ENCODE assay signal across 31 cellular contexts in the genomic region with DNA sequence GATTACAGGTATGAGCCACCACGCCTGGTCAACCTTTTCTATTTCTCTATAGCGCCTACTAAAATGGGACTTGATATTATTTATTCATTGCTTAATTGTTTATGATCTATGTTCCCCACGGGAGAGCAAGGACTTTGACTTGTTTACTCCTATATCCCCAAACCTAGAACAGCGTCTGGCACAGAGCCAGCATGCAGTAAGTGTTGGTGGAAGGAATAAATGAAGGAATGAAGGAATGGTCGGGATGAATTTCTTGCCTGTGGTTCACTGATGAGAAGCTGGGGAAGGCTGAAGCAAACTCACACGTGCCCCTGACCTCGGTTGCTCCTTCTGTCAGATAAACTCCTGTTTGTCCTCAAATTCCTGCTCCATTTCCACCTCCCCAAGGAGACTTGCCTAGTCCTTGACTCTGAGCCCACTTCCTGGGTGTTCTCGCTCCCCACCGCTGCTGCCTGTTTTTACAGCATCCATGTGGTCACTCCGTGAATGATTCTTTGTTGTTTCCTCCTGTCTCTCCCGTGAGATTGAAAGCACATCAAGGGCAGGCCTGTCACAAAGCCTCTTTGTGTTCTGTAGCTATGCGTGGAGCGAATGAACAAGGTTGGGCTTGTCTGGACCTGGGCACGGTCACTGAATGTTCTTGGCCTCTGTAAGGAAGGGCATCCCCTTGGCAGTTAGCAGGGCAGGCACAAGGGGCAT. TPM values are rescaled to one million over a fixed set of nuclear protein-coding genes. Genes with fewer than 3 reads are reported as not detected.
DNase-seq lines count a peak whose midpoint lies in the region; ATAC-seq, FAIRE-seq and TF ChIP-seq lines count a peak whose summit lies in the region.
"Had no signal": no experiment of that assay in that cellular context is flagged by ENCODE, and none has a peak within 500 bp of the region (broad histone marks: within the 10 kb centered on the region; RNA-seq: fewer than 3 reads in every experiment).

No MANE protein-coding gene starts in this region.

- TF ChIP-seq EP300 in HepG2 (IDR thresholded peaks at IDR 0.05; ENCODE audit: low read depth in 2 of 2, low read length in 2 of 2) (no peak; a peak in 1 of 4 replicates), HepG2 (CRISPR knock-in tag; IDR thresholded peaks at IDR 0.05; ENCODE audit: borderline replicate concordance) (no peak)

- intact Hi-C loops in HepG2 (cut with micrococcal nuclease; ENCODE audit: unreplicated experiment), result no loop called here
- intact Hi-C loops in right lobe of liver (cut with DNase I), result loop anchor here in 1 of 2 donors (10.0 kb wide), 1 partner anchor 336 kb away; no protein-coding TSS in a partner anchor
- intact Hi-C loops in vagina (cut with DNase I), result loop anchor here (10.0 kb wide), 2 partner anchors 166 to 336 kb away; partner anchors contain the start of gene TEKT1

- H3K27me3 ChIP-seq in HepG2 (ENCODE audit: control insufficient read depth in 1 of 2, insufficient read depth in 2 of 2, low read length in 2 of 2), result no peaks in the 10 kb centered on the region
- H3K27me3 ChIP-seq in right lobe of liver, result no peaks in the 10 kb centered on the region
- no peaks in the 10 kb centered on the region for H3K27me3 ChIP-seq in foreskin keratinocyte
- no peaks in the 10 kb centered on the region for H3K27me3 ChIP-seq in vagina
- H3K27me3 ChIP-seq: cardiac muscle cell had no signal

- FAIRE-seq in HepG2 (lab: Jason Lieb, UNC), result no peak
- FAIRE-seq: astrocyte, colon, endothelial cell of umbilical vein, GM12891, TTC549 had no signal

- H4K20me1 ChIP-seq in HepG2 (ENCODE audit: insufficient read depth, low read length), result no peaks in the 10 kb centered on the region

- TF ChIP-seq POLR2A in HepG2 (IDR thresholded peaks at IDR 0.05; ENCODE audit: insufficient read depth in 1 of 2, low read depth in 2 of 2, low read length in 2 of 2) (no peak), right lobe of liver (IDR thresholded peaks at IDR 0.05) (no peak), vagina (IDR thresholded peaks at IDR 0.05) (no peak)

- CTCF ChIA-PET in HepG2 (lab: Yijun Ruan, JAX; ENCODE audit: low intra/inter-chr PET ratio, low total read pairs), result interaction anchor here (1.2 kb wide), 1 partner anchor 44 kb away, joined by 4 read pairs; the partner anchor contains the start of gene SLC13A5

- H3K4me1 ChIP-seq in HepG2 (ENCODE audit: insufficient read depth, low read length), result peaks cover 51% of the 10 kb centered on the region
- peaks cover 0 to 13% (median 0%) of the 10 kb centered on the region in 4 donors for H3K4me1 ChIP-seq in right lobe of liver
- H3K4me1 ChIP-seq in foreskin keratinocyte, result peaks cover 29% of the 10 kb centered on the region
- no peaks in the 10 kb centered on the region for H3K4me1 ChIP-seq in vagina
- H3K4me1 ChIP-seq: parathyroid adenoma had no signal

- TF ChIP-seq CTCF in HepG2 (CRISPR knock-in tag; IDR thresholded peaks at IDR 0.05), result peak; percentile 11; the same call in 1 of the 2 replicates
- no peak for TF ChIP-seq CTCF in right lobe of liver (IDR thresholded peaks at IDR 0.05)
- TF ChIP-seq CTCF in foreskin keratinocyte (conservative IDR thresholded peaks at IDR 0.05), result no peak
- no peak for TF ChIP-seq CTCF in vagina (IDR thresholded peaks at IDR 0.05)

- no peaks in the 10 kb centered on the region for H3K79me2 ChIP-seq in HepG2 (ENCODE audit: insufficient read depth, low read length)
- H3K79me2 ChIP-seq: parathyroid adenoma had no signal

- DNase-seq in HepG2 (ENCODE audit: low spot score) (peak; percentile 65), right lobe of liver (no peak), foreskin keratinocyte (peak; percentile 71 to 81), vagina (ENCODE audit: extremely low spot score in 2 of 2) (peak; percentile 52 to 77), HK-2 (ENCODE audit: unreplicated experiment) (no peak), C1 segment of cervical spinal cord (lab: John Stamatoyannopoulos, UW) (no peak)
- DNase-seq: activated CD4-positive, alpha-beta T cell treated with anti-CD3 and anti-CD28 coated beads, Interleukin-2, amount 50 U/mL, for 1 hour; activated CD4-positive, CD25-positive, alpha-beta regulatory T cell; activated effector memory CD4-positive, alpha-beta T cell treated with anti-CD3 and anti-CD28 coated beads, Interleukin-2, amount 50 U/mL, for 16 hours; activated T-cell treated with anti-CD3 and anti-CD28 coated beads, Interleukin-2, amount 50 U/mL, for 24 hours; COR-L47; H7; left ventricle myocardium inferior; NCI-H1092 treated with DMSO at 0.1 percent for 48 hours; NCI-H187; NCI-H2171; NCI-H510A; SK-N-SH; stimulated activated CD4-positive, alpha-beta T cell treated with anti-CD3 and anti-CD28 coated beads, Interleukin-1b, Interleukin-23, amount 100 ng/mL, for 48 hours; stimulated activated naive CD4-positive, alpha-beta T cell treated with Interleukin-2 at 50 U/mL for 16 hours; T-helper 17 cell had no signal

- H3K27ac ChIP-seq in HepG2 (ENCODE audit: extremely low read length, insufficient read depth, low read length), result peak overlapping the region; percentile 29
- no peak overlapping the region for H3K27ac ChIP-seq in right lobe of liver
- H3K27ac ChIP-seq in foreskin keratinocyte, result peak overlapping the region; percentile 93
- H3K27ac ChIP-seq in vagina, result peak overlapping the region; percentile 2
- H3K27ac ChIP-seq: 22Rv1; BLaER1 treated with 17β-estradiol and CSF1 and Interleukin-3, amounts not matched to agents 10 nM and 100 nM; cardiac muscle cell; left ventricle myocardium inferior; parathyroid adenoma had no signal

- POLR2A ChIA-PET in HepG2 (lab: Yijun Ruan, JAX), result interaction anchor here (1.2 to 4.3 kb wide), 3 partner anchors 8 to 44 kb away, joined by 3 to 33 read pairs (median 8); partner anchors contain the start of gene SLC13A5

- H3K9ac ChIP-seq in HepG2 (ENCODE audit: insufficient read depth, low read depth, low read length), result no peak overlapping the region
- H3K9ac ChIP-seq: BLaER1 treated with 17β-estradiol and CSF1 and Interleukin-3, amounts not matched to agents 10 nM and 100 nM; parathyroid adenoma; SK-N-SH had no signal

- peak overlapping the region; percentile 37; the same call in 1 of the 2 replicates for H3K4me2 ChIP-seq in HepG2 (ENCODE audit: low read depth, low read length)
- H3K4me2 ChIP-seq: SK-N-SH had no signal

- no peaks in the 10 kb centered on the region for H3K36me3 ChIP-seq in HepG2 (replicated peaks in 1 of 2; ENCODE audit: control insufficient read depth in 1 of 2, insufficient read depth in 2 of 2, low read length in 2 of 2)
- no peaks in the 10 kb centered on the region for H3K36me3 ChIP-seq in right lobe of liver
- H3K36me3 ChIP-seq in vagina, result no peaks in the 10 kb centered on the region
- H3K36me3 ChIP-seq: BLaER1 treated with 17β-estradiol and CSF1 and Interleukin-3, amounts not matched to agents 10 nM and 100 nM; cardiac muscle cell; left ventricle myocardium inferior had no signal

- no peak overlapping the region for H2AFZ ChIP-seq in HepG2 (ENCODE audit: low read length)
- H2AFZ ChIP-seq: parathyroid adenoma had no signal

- in situ Hi-C loops in HepG2 (cut with HindIII; ENCODE audit: extremely low pct_ligation_motif_present, low pct_unique_long_range_greater_than_20kb), result loop anchor here (5.0 to 10.0 kb wide), 3 partner anchors 43 to 346 kb away; partner anchors contain the start of genes RNASEK, SLC13A5 and TEKT1

- H3K9me3 ChIP-seq in HepG2 (ENCODE audit: low read length) (no peaks in the 10 kb centered on the region), right lobe of liver (no peaks in the 10 kb centered on the region), vagina (no peaks in the 10 kb centered on the region)
- H3K9me3 ChIP-seq: BLaER1 treated with 17β-estradiol and CSF1 and Interleukin-3, amounts not matched to agents 10 nM and 100 nM; left ventricle myocardium inferior; SK-N-SH had no signal

- no peak overlapping the region for H3K4me3 ChIP-seq in HepG2 (replicated peaks in 1 of 3; ENCODE audit: insufficient read depth in 1 of 3, low read depth in 2 of 3, low read length in 3 of 3)
- H3K4me3 ChIP-seq in right lobe of liver, result no peak overlapping the region
- H3K4me3 ChIP-seq in vagina, result no peak overlapping the region
- H3K4me3 ChIP-seq: BLaER1 treated with 17β-estradiol and CSF1 and Interleukin-3, amounts not matched to agents 10 nM and 100 nM; cardiac muscle cell; left ventricle myocardium inferior had no signal

- ATAC-seq in HepG2 (peak; percentile 23), right lobe of liver (no peak), foreskin keratinocyte (no peak)
- ATAC-seq: T-helper 17 cell had no signal

- 48% methylated on average over 14 of the region's 14 CpGs for WGBS in HepG2 (ENCODE audit: low lambda C conversion rate)
- WGBS in right lobe of liver (ENCODE audit: insufficient coverage, low coverage, low lambda C conversion rate, missing lambda C conversion rate), result 72% methylated on average over 12 of the region's 14 CpGs

- no TSS peak for BruUV-seq in HepG2 (replicated peaks; lab: Mats Ljungman, UMichigan)

- no peak for TF ChIP-seq RAD21 in HepG2 (CRISPR knock-in tag; IDR thresholded peaks at IDR 0.05)

RNA-seq across cellular contexts. Expression of gene C17orf100, which starts 17.3 kb away (rescaled TPM):
- total RNA-seq in HepG2 (2016; rRNA removed; fragmentation: Illumina TruSeq; extraction: Trizol), result 3.6 and 4.1 TPM in 2 replicates
- total RNA-seq in HepG2 (2016; cell fraction: cytosol; rRNA removed; fragmentation: Illumina TruSeq; extraction: Trizol; ENCODE audit: low read depth), result 2.2 and 2.4 TPM in 2 replicates
- total RNA-seq in HepG2 (2016; cell fraction: insoluble cytoplasmic fraction; rRNA removed; fragmentation: Illumina TruSeq; extraction: Trizol), result 3.2 and 4.7 TPM in 2 replicates
- 6.2 and 6.9 TPM in 2 replicates for total RNA-seq in HepG2 (2016; cell fraction: membrane; rRNA removed; fragmentation: Illumina TruSeq; extraction: Trizol)
- 3.8 and 4.0 TPM in 2 replicates for total RNA-seq in HepG2 (2016; cell fraction: nucleus; rRNA removed; fragmentation: Illumina TruSeq; extraction: Trizol)
- polyA plus RNA-seq in HepG2 (2011; rRNA removed), result 8.7 and 10.1 TPM in 2 replicates
- 10.2 and 10.7 TPM in 2 replicates for polyA plus RNA-seq in HepG2 (2011; cell fraction: cytosol; rRNA removed)
- polyA plus RNA-seq in HepG2 (2011; cell fraction: nucleus; rRNA removed), result 9.3 and 9.9 TPM in 2 replicates
- polyA plus RNA-seq in HepG2 (2012), result 12.3 and 32.8 TPM in 2 replicates
- polyA plus RNA-seq in HepG2 (2016; cell fraction: cytosol; fragmentation: Illumina TruSeq; extraction: Trizol; ENCODE audit: low read depth), result 7.2 and 9.4 TPM in 2 replicates
- 13.1 and 13.3 TPM in 2 replicates for polyA plus RNA-seq in HepG2 (2016; cell fraction: insoluble cytoplasmic fraction; fragmentation: Illumina TruSeq; extraction: Trizol; ENCODE audit: low read depth)
- polyA plus RNA-seq in HepG2 (2016; cell fraction: membrane; fragmentation: Illumina TruSeq; extraction: Trizol; ENCODE audit: low read depth), result 15.0 and 15.5 TPM in 2 replicates
- polyA plus RNA-seq in HepG2 (2016; cell fraction: nucleus; fragmentation: Illumina TruSeq; extraction: Trizol; ENCODE audit: insufficient read depth, low read depth), result 9.5 and 9.7 TPM in 2 replicates
- 1.0 and 10.4 TPM in 2 replicates for polyA minus RNA-seq in HepG2 (2011; rRNA and poly(A)+ RNA removed; ENCODE audit: low replicate concordance)
- 6.8 and 7.9 TPM in 2 replicates for polyA minus RNA-seq in HepG2 (2011; cell fraction: cytosol; rRNA and poly(A)+ RNA removed)
- 11.7 and 13.4 TPM in 2 replicates for polyA minus RNA-seq in HepG2 (2011; cell fraction: nucleus; rRNA and poly(A)+ RNA removed)
- total RNA-seq in right lobe of liver, result 1 to 10 TPM; 1.2 to 4.0 (median 1.9) TPM
- total RNA-seq in foreskin keratinocyte, result 0.88 and 1.2 TPM in 2 replicates
- polyA plus RNA-seq in foreskin keratinocyte, result 1.1 and 1.4 TPM in 2 replicates
- 3.2 TPM for total RNA-seq in vagina

RNA-seq across cellular contexts. Expression of gene MED31, which starts 17.5 kb away (rescaled TPM):
- total RNA-seq in HepG2 (2016; rRNA removed; fragmentation: Illumina TruSeq; extraction: Trizol) (20.9 and 25.0 TPM in 2 replicates), right lobe of liver (10 to 100 TPM in 2 of 6 experiments, 1 to 10 TPM in 4; 3.5 to 10.7 (median 7.4) TPM), foreskin keratinocyte (30.5 and 34.6 TPM in 2 replicates), vagina (13.3 TPM)
- 15.0 and 15.3 TPM in 2 replicates for total RNA-seq in HepG2 (2016; cell fraction: cytosol; rRNA removed; fragmentation: Illumina TruSeq; extraction: Trizol; ENCODE audit: low read depth)
- 21.7 and 30.3 TPM in 2 replicates for total RNA-seq in HepG2 (2016; cell fraction: insoluble cytoplasmic fraction; rRNA removed; fragmentation: Illumina TruSeq; extraction: Trizol)
- 13.3 and 13.7 TPM in 2 replicates for total RNA-seq in HepG2 (2016; cell fraction: membrane; rRNA removed; fragmentation: Illumina TruSeq; extraction: Trizol)
- 13.4 and 18.3 TPM in 2 replicates for total RNA-seq in HepG2 (2016; cell fraction: nucleus; rRNA removed; fragmentation: Illumina TruSeq; extraction: Trizol)
- polyA plus RNA-seq in HepG2 (2011; rRNA removed) (14.2 and 19.0 TPM in 2 replicates), foreskin keratinocyte (49.2 TPM in 2 replicates)
- 5.0 and 8.9 TPM in 2 replicates for polyA plus RNA-seq in HepG2 (2011; cell fraction: cytosol; rRNA removed)
- 4.0 and 7.0 TPM in 2 replicates for polyA plus RNA-seq in HepG2 (2011; cell fraction: nucleus; rRNA removed)
- 12.4 and 13.1 TPM in 2 replicates for polyA plus RNA-seq in HepG2 (2012)
- 7.9 and 10.0 TPM in 2 replicates for polyA plus RNA-seq in HepG2 (2016; cell fraction: cytosol; fragmentation: Illumina TruSeq; extraction: Trizol; ENCODE audit: low read depth)
- polyA plus RNA-seq in HepG2 (2016; cell fraction: insoluble cytoplasmic fraction; fragmentation: Illumina TruSeq; extraction: Trizol; ENCODE audit: low read depth), result 27.3 and 32.8 TPM in 2 replicates
- 9.6 and 13.7 TPM in 2 replicates for polyA plus RNA-seq in HepG2 (2016; cell fraction: membrane; fragmentation: Illumina TruSeq; extraction: Trizol; ENCODE audit: low read depth)
- 20.1 and 21.9 TPM in 2 replicates for polyA plus RNA-seq in HepG2 (2016; cell fraction: nucleus; fragmentation: Illumina TruSeq; extraction: Trizol; ENCODE audit: insufficient read depth, low read depth)
- 1.9 and 7.5 TPM in 2 replicates for polyA minus RNA-seq in HepG2 (2011; rRNA and poly(A)+ RNA removed; ENCODE audit: low replicate concordance)
- polyA minus RNA-seq in HepG2 (2011; cell fraction: cytosol; rRNA and poly(A)+ RNA removed), result 2.8 and 3.5 TPM in 2 replicates
- polyA minus RNA-seq in HepG2 (2011; cell fraction: nucleus; rRNA and poly(A)+ RNA removed), result 21.2 and 22.8 TPM in 2 replicates

RNA-seq across cellular contexts. Expression of gene TXNDC17, which starts 28.0 kb away (rescaled TPM):
- total RNA-seq in HepG2 (2016; rRNA removed; fragmentation: Illumina TruSeq; extraction: Trizol) (266 and 359 TPM in 2 replicates), right lobe of liver (100 to 1,000 TPM in 2 of 6 experiments, 10 to 100 TPM in 4; 50.4 to 204 (median 72.1) TPM), foreskin keratinocyte (344 TPM in 2 replicates), vagina (164 TPM)
- total RNA-seq in HepG2 (2016; cell fraction: cytosol; rRNA removed; fragmentation: Illumina TruSeq; extraction: Trizol; ENCODE audit: low read depth), result 93.1 and 113 TPM in 2 replicates
- 255 and 373 TPM in 2 replicates for total RNA-seq in HepG2 (2016; cell fraction: insoluble cytoplasmic fraction; rRNA removed; fragmentation: Illumina TruSeq; extraction: Trizol)
- 138 and 151 TPM in 2 replicates for total RNA-seq in HepG2 (2016; cell fraction: membrane; rRNA removed; fragmentation: Illumina TruSeq; extraction: Trizol)
- 76.2 and 83.8 TPM in 2 replicates for total RNA-seq in HepG2 (2016; cell fraction: nucleus; rRNA removed; fragmentation: Illumina TruSeq; extraction: Trizol)
- polyA plus RNA-seq in HepG2 (2011; rRNA removed) (147 and 188 TPM in 2 replicates), foreskin keratinocyte (611 and 639 TPM in 2 replicates)
- 236 and 276 TPM in 2 replicates for polyA plus RNA-seq in HepG2 (2011; cell fraction: cytosol; rRNA removed)
- polyA plus RNA-seq in HepG2 (2011; cell fraction: nucleus; rRNA removed), result 40.2 and 44.6 TPM in 2 replicates
- 97.0 and 122 TPM in 2 replicates for polyA plus RNA-seq in HepG2 (2012)
- 101 and 125 TPM in 2 replicates for polyA plus RNA-seq in HepG2 (2016; cell fraction: cytosol; fragmentation: Illumina TruSeq; extraction: Trizol; ENCODE audit: low read depth)
- polyA plus RNA-seq in HepG2 (2016; cell fraction: insoluble cytoplasmic fraction; fragmentation: Illumina TruSeq; extraction: Trizol; ENCODE audit: low read depth), result 322 and 359 TPM in 2 replicates
- polyA plus RNA-seq in HepG2 (2016; cell fraction: membrane; fragmentation: Illumina TruSeq; extraction: Trizol; ENCODE audit: low read depth), result 105 and 119 TPM in 2 replicates
- 146 and 155 TPM in 2 replicates for polyA plus RNA-seq in HepG2 (2016; cell fraction: nucleus; fragmentation: Illumina TruSeq; extraction: Trizol; ENCODE audit: insufficient read depth, low read depth)
- 30.3 and 88.3 TPM in 2 replicates for polyA minus RNA-seq in HepG2 (2011; rRNA and poly(A)+ RNA removed; ENCODE audit: low replicate concordance)
- 40.0 and 52.4 TPM in 2 replicates for polyA minus RNA-seq in HepG2 (2011; cell fraction: cytosol; rRNA and poly(A)+ RNA removed)
- 10.8 and 14.4 TPM in 2 replicates for polyA minus RNA-seq in HepG2 (2011; cell fraction: nucleus; rRNA and poly(A)+ RNA removed)

RNA-seq across cellular contexts. Expression of gene KIAA0753, which starts 28.4 kb away (rescaled TPM):
- total RNA-seq in HepG2 (2016; rRNA removed; fragmentation: Illumina TruSeq; extraction: Trizol) (9.1 and 10.7 TPM in 2 replicates), right lobe of liver (1 to 10 TPM; 3.7 to 6.5 (median 4.9) TPM), foreskin keratinocyte (16.6 and 18.6 TPM in 2 replicates), vagina (14.5 TPM)
- 10.1 and 10.8 TPM in 2 replicates for total RNA-seq in HepG2 (2016; cell fraction: cytosol; rRNA removed; fragmentation: Illumina TruSeq; extraction: Trizol; ENCODE audit: low read depth)
- 8.7 and 9.2 TPM in 2 replicates for total RNA-seq in HepG2 (2016; cell fraction: insoluble cytoplasmic fraction; rRNA removed; fragmentation: Illumina TruSeq; extraction: Trizol)
- 8.4 and 8.8 TPM in 2 replicates for total RNA-seq in HepG2 (2016; cell fraction: membrane; rRNA removed; fragmentation: Illumina TruSeq; extraction: Trizol)
- total RNA-seq in HepG2 (2016; cell fraction: nucleus; rRNA removed; fragmentation: Illumina TruSeq; extraction: Trizol), result 13.9 and 14.9 TPM in 2 replicates
- polyA plus RNA-seq in HepG2 (2011; rRNA removed) (4.6 and 5.2 TPM in 2 replicates), foreskin keratinocyte (4.1 and 4.5 TPM in 2 replicates)
- 1.5 and 2.1 TPM in 2 replicates for polyA plus RNA-seq in HepG2 (2011; cell fraction: cytosol; rRNA removed)
- polyA plus RNA-seq in HepG2 (2011; cell fraction: nucleus; rRNA removed), result 9.1 and 10.2 TPM in 2 replicates
- 3.9 and 4.2 TPM in 2 replicates for polyA plus RNA-seq in HepG2 (2012)
- 0.69 and 0.77 TPM in 2 replicates for polyA plus RNA-seq in HepG2 (2016; cell fraction: cytosol; fragmentation: Illumina TruSeq; extraction: Trizol; ENCODE audit: low read depth)
- 8.6 and 8.9 TPM in 2 replicates for polyA plus RNA-seq in HepG2 (2016; cell fraction: insoluble cytoplasmic fraction; fragmentation: Illumina TruSeq; extraction: Trizol; ENCODE audit: low read depth)
- 2.1 and 3.3 TPM in 2 replicates for polyA plus RNA-seq in HepG2 (2016; cell fraction: membrane; fragmentation: Illumina TruSeq; extraction: Trizol; ENCODE audit: low read depth)
- polyA plus RNA-seq in HepG2 (2016; cell fraction: nucleus; fragmentation: Illumina TruSeq; extraction: Trizol; ENCODE audit: insufficient read depth, low read depth), result 16.8 and 22.4 TPM in 2 replicates
- 2.2 and 12.2 TPM in 2 replicates for polyA minus RNA-seq in HepG2 (2011; rRNA and poly(A)+ RNA removed; ENCODE audit: low replicate concordance)
- polyA minus RNA-seq in HepG2 (2011; cell fraction: cytosol; rRNA and poly(A)+ RNA removed), result 2.5 and 3.3 TPM in 2 replicates
- 21.6 and 23.2 TPM in 2 replicates for polyA minus RNA-seq in HepG2 (2011; cell fraction: nucleus; rRNA and poly(A)+ RNA removed)

RNA-seq across cellular contexts. Expression of gene SLC13A5, which starts 44.3 kb away (rescaled TPM):
- 24.4 and 42.8 TPM in 2 replicates for total RNA-seq in HepG2 (2016; rRNA removed; fragmentation: Illumina TruSeq; extraction: Trizol)
- 6.1 and 8.5 TPM in 2 replicates for total RNA-seq in HepG2 (2016; cell fraction: cytosol; rRNA removed; fragmentation: Illumina TruSeq; extraction: Trizol; ENCODE audit: low read depth)
- total RNA-seq in HepG2 (2016; cell fraction: insoluble cytoplasmic fraction; rRNA removed; fragmentation: Illumina TruSeq; extraction: Trizol), result 24.1 and 44.5 TPM in 2 replicates
- 21.2 and 24.0 TPM in 2 replicates for total RNA-seq in HepG2 (2016; cell fraction: membrane; rRNA removed; fragmentation: Illumina TruSeq; extraction: Trizol)
- total RNA-seq in HepG2 (2016; cell fraction: nucleus; rRNA removed; fragmentation: Illumina TruSeq; extraction: Trizol), result 74.8 and 81.7 TPM in 2 replicates
- polyA plus RNA-seq in HepG2 (2011; rRNA removed), result 310 and 460 TPM in 2 replicates
- 141 and 152 TPM in 2 replicates for polyA plus RNA-seq in HepG2 (2011; cell fraction: cytosol; rRNA removed)
- polyA plus RNA-seq in HepG2 (2011; cell fraction: nucleus; rRNA removed), result 496 and 544 TPM in 2 replicates
- polyA plus RNA-seq in HepG2 (2012), result 253 and 287 TPM in 2 replicates
- 11.4 and 13.1 TPM in 2 replicates for polyA plus RNA-seq in HepG2 (2016; cell fraction: cytosol; fragmentation: Illumina TruSeq; extraction: Trizol; ENCODE audit: low read depth)
- 42.4 and 50.4 TPM in 2 replicates for polyA plus RNA-seq in HepG2 (2016; cell fraction: insoluble cytoplasmic fraction; fragmentation: Illumina TruSeq; extraction: Trizol; ENCODE audit: low read depth)
- polyA plus RNA-seq in HepG2 (2016; cell fraction: membrane; fragmentation: Illumina TruSeq; extraction: Trizol; ENCODE audit: low read depth), result 28.2 and 31.8 TPM in 2 replicates
- 169 and 186 TPM in 2 replicates for polyA plus RNA-seq in HepG2 (2016; cell fraction: nucleus; fragmentation: Illumina TruSeq; extraction: Trizol; ENCODE audit: insufficient read depth, low read depth)
- polyA minus RNA-seq in HepG2 (2011; rRNA and poly(A)+ RNA removed; ENCODE audit: low replicate concordance), result 0.40 and 2,799 TPM in 2 replicates
- 352 and 410 TPM in 2 replicates for polyA minus RNA-seq in HepG2 (2011; cell fraction: cytosol; rRNA and poly(A)+ RNA removed)
- 342 and 399 TPM in 2 replicates for polyA minus RNA-seq in HepG2 (2011; cell fraction: nucleus; rRNA and poly(A)+ RNA removed)
- total RNA-seq in right lobe of liver, result 100 to 1,000 TPM; 142 to 383 (median 264) TPM
- total RNA-seq in foreskin keratinocyte, result 0.74 and 1.4 TPM in 2 replicates
- 0.75 and 1.4 TPM in 2 replicates for polyA plus RNA-seq in foreskin keratinocyte
- total RNA-seq in vagina, result 1.7 TPM
- total RNA-seq: endothelial cell of umbilical vein, left ventricle myocardium inferior, T-helper 17 cell, urinary bladder had no signal
- polyA plus RNA-seq: SK-N-SH had no signal

Comparison
In these comparisons a context has a peak if more than half of its experiments do, and no peak if none do; other contexts are left out.
1. DNase-seq: peak in HepG2 (single experiment), foreskin keratinocyte (2 of 2) and vagina (2 of 2); none in right lobe of liver (0 of 3), HK-2 (single experiment) and C1 segment of cervical spinal cord (0 of 14).
2. H3K27ac ChIP-seq: peak in HepG2 (single experiment), foreskin keratinocyte (single experiment) and vagina (single experiment); none in right lobe of liver (0 of 3).